8 cellular contexts compared by ENCODE assay signal in genomic region chr19:11693505-11694499, GRCh38. TPM values are rescaled to one million over a fixed set of nuclear protein-coding genes. Genes with fewer than 3 reads are reported as not detected.
DNase-seq lines count a peak whose midpoint lies in the region; ATAC-seq lines count a peak whose summit lies in the region.

No MANE protein-coding gene starts in this region.

- ATAC-seq in activated naive CD8-positive, alpha-beta T cell treated with anti-CD3 and anti-CD28 coated beads, Interleukin-2, amount 50 U/mL, for 24 hours, result no peak
- ATAC-seq in left lobe of liver, result no peak
- no peak for ATAC-seq in activated CD4-positive, CD25-positive, alpha-beta regulatory T cell treated with anti-CD3 and anti-CD28 coated beads, Interleukin-2, amount 50 U/mL, for 24 hours

- H3K27me3 Mint-ChIP-seq in T-helper 2 cell treated with Interferon-gamma antibody and Interleukin-4, amounts not matched to agents 5 μg/mL and 100 μg/mL, for 36 hours (ENCODE audit: low read depth), result peaks cover 13% of the 10 kb centered on the region
- peaks cover 50% of the 10 kb centered on the region for H3K27me3 Mint-ChIP-seq in activated naive CD8-positive, alpha-beta T cell treated with anti-CD3 and anti-CD28 coated beads, Interleukin-2, amount 50 U/mL, for 24 hours

- no peak overlapping the region for H3K27ac Mint-ChIP-seq in T-helper 2 cell treated with Interferon-gamma antibody and Interleukin-4, amounts not matched to agents 5 μg/mL and 100 μg/mL, for 36 hours
- H3K27ac Mint-ChIP-seq in activated naive CD8-positive, alpha-beta T cell treated with anti-CD3 and anti-CD28 coated beads, Interleukin-2, amount 50 U/mL, for 24 hours, result peak overlapping the region; percentile 7

- peaks cover 21% of the 10 kb centered on the region for H3K9me3 Mint-ChIP-seq in T-helper 2 cell treated with Interferon-gamma antibody and Interleukin-4, amounts not matched to agents 5 μg/mL and 100 μg/mL, for 36 hours
- H3K9me3 Mint-ChIP-seq in activated naive CD8-positive, alpha-beta T cell treated with anti-CD3 and anti-CD28 coated beads, Interleukin-2, amount 50 U/mL, for 24 hours, result peaks cover 5% of the 10 kb centered on the region

- H3K4me3 Mint-ChIP-seq in T-helper 2 cell treated with Interferon-gamma antibody and Interleukin-4, amounts not matched to agents 5 μg/mL and 100 μg/mL, for 36 hours, result peak overlapping the region; percentile 60
- peak overlapping the region; percentile 85 for H3K4me3 Mint-ChIP-seq in activated naive CD8-positive, alpha-beta T cell treated with anti-CD3 and anti-CD28 coated beads, Interleukin-2, amount 50 U/mL, for 24 hours

- H3K36me3 Mint-ChIP-seq in T-helper 2 cell treated with Interferon-gamma antibody and Interleukin-4, amounts not matched to agents 5 μg/mL and 100 μg/mL, for 36 hours (ENCODE audit: low read depth), result no peaks in the 10 kb centered on the region
- peaks cover 3% of the 10 kb centered on the region for H3K36me3 Mint-ChIP-seq in activated naive CD8-positive, alpha-beta T cell treated with anti-CD3 and anti-CD28 coated beads, Interleukin-2, amount 50 U/mL, for 24 hours (ENCODE audit: low read depth)

- peaks cover 11% of the 10 kb centered on the region for H3K4me1 Mint-ChIP-seq in T-helper 2 cell treated with Interferon-gamma antibody and Interleukin-4, amounts not matched to agents 5 μg/mL and 100 μg/mL, for 36 hours (ENCODE audit: low read depth)
- H3K4me1 Mint-ChIP-seq in activated naive CD8-positive, alpha-beta T cell treated with anti-CD3 and anti-CD28 coated beads, Interleukin-2, amount 50 U/mL, for 24 hours, result peaks cover 18% of the 10 kb centered on the region

- DNase-seq in T-helper 2 cell treated with Interferon-gamma antibody and Interleukin-4, amounts not matched to agents 5 μg/mL and 100 μg/mL, for 36 hours (ENCODE audit: low spot score), result no peak
- no peak for DNase-seq in T-helper 2 cell
- peak; percentile 79 for DNase-seq in NCI-H146 (lab: John Stamatoyannopoulos, UW)
- DNase-seq in activated naive CD8-positive, alpha-beta T cell treated with anti-CD3 and anti-CD28 coated beads, Interleukin-2, amount 50 U/mL, for 24 hours, result no peak
- peak; percentile 34 for DNase-seq in iPS-NIHi7 (ENCODE audit: extremely low spot score)
- DNase-seq in stromal cell of bone marrow (ENCODE audit: low read depth), result peak; percentile 25
- no peak for DNase-seq in left lobe of liver (ENCODE audit: low spot score)

RNA-seq across cellular contexts. Expression of gene ZNF823, which starts 44.9 kb away (rescaled TPM):
- total RNA-seq in left lobe of liver, result 3.7 TPM

Comparison
In these comparisons a context has a peak if more than half of its experiments do, and no peak if none do; other contexts are left out.
1. DNase-seq: peak in NCI-H146 (single experiment), iPS-NIHi7 (single experiment) and stromal cell of bone marrow (single experiment); none in T-helper 2 cell treated with Interferon-gamma antibody and Interleukin-4, amounts not matched to agents 5 μg/mL and 100 μg/mL, for 36 hours (single experiment), T-helper 2 cell (0 of 5), activated naive CD8-positive, alpha-beta T cell treated with anti-CD3 and anti-CD28 coated beads, Interleukin-2, amount 50 U/mL, for 24 hours (single experiment) and left lobe of liver (single experiment).